23 cellular contexts compared by ENCODE assay signal in genomic region chr15:71052356-71052755, GRCh38.
DNase-seq lines count a peak whose midpoint lies in the region; ATAC-seq and TF ChIP-seq lines count a peak whose summit lies in the region.
"Had no signal": no experiment of that assay in that cellular context is flagged by ENCODE, and none has a peak within 500 bp of the region (broad histone marks: within the 10 kb centered on the region; RNA-seq: fewer than 3 reads in every experiment).

No MANE protein-coding gene starts in this region.

- no peaks in the 10 kb centered on the region for H3K4me1 Mint-ChIP-seq in activated CD4-positive, alpha-beta T cell treated with anti-CD3 and anti-CD28 coated beads, Interleukin-2, amount 10 ng/mL, durations not matched to agents 7 days and 5 days
- H3K4me1 Mint-ChIP-seq: naive thymus-derived CD8-positive, alpha-beta T cell; T-cell had no signal

- ATAC-seq in GM19455 (IDR thresholded peaks at IDR 0.05; ENCODE audit: unreplicated experiment): no peak
- ATAC-seq: GM12878; naive thymus-derived CD8-positive, alpha-beta T cell; pancreas; T-cell had no signal

- H3K27ac Mint-ChIP-seq in activated CD4-positive, alpha-beta T cell treated with anti-CD3 and anti-CD28 coated beads, Interleukin-2, amount 10 ng/mL, durations not matched to agents 7 days and 5 days: no peak overlapping the region
- H3K27ac Mint-ChIP-seq: naive thymus-derived CD8-positive, alpha-beta T cell; T-cell had no signal

- TF ChIP-seq CTCF in epithelial cell of esophagus (IDR thresholded peaks at IDR 0.05; ENCODE audit: insufficient read depth, low read depth, low read length, missing control alignments): no peak

- no peak overlapping the region for H3K4me3 ChIP-seq in epithelial cell of esophagus (ENCODE audit: low read length)
- H3K4me3 ChIP-seq: GM12878, heart right ventricle, pancreas, skin epidermis, uterus had no signal

- CTCF ChIA-PET in activated CD4-positive, alpha-beta T cell treated with anti-CD3 and anti-CD28 coated beads, Interleukin-2, amount 10 ng/mL, durations not matched to agents 7 days and 5 days (lab: Charles Lee): no interaction called here

- H3K36me3 Mint-ChIP-seq in activated CD4-positive, alpha-beta T cell treated with anti-CD3 and anti-CD28 coated beads, Interleukin-2, amount 10 ng/mL, durations not matched to agents 7 days and 5 days (ENCODE audit: low read depth): no peaks in the 10 kb centered on the region
- H3K36me3 Mint-ChIP-seq: naive thymus-derived CD8-positive, alpha-beta T cell; T-cell had no signal

- peaks cover 6% of the 10 kb centered on the region for H3K27me3 Mint-ChIP-seq in activated CD4-positive, alpha-beta T cell treated with anti-CD3 and anti-CD28 coated beads, Interleukin-2, amount 10 ng/mL, durations not matched to agents 7 days and 5 days

- peak; percentile 88 for DNase-seq in EH (ENCODE audit: low read depth)
- DNase-seq in NCI-H226: peak; percentile 97
- DNase-seq in epithelial cell of esophagus (ENCODE audit: low read depth): peak; percentile 97
- DNase-seq in kidney tubule cell (ENCODE audit: low spot score): peak; percentile 62
- no peak for DNase-seq in activated naive CD4-positive, alpha-beta T cell treated with Interleukin-2 at 50 U/mL for 16 hours
- DNase-seq in NCI-H510A (lab: John Stamatoyannopoulos, UW): no peak
- DNase-seq in activated CD4-positive, alpha-beta T cell treated with anti-CD3 and anti-CD28 coated beads, Interleukin-2, amount 10 ng/mL, durations not matched to agents 7 days and 5 days: no peak
- DNase-seq: activated naive CD4-positive, alpha-beta T cell; BE2C; cortex of kidney; islet precursor cell; mesendoderm; MM.1S; naive thymus-derived CD8-positive, alpha-beta T cell; NCI-H1694 treated with DMSO at 0.1 percent for 48 hours; pancreas; stimulated activated CD4-positive, alpha-beta T cell treated with anti-CD3 and anti-CD28 coated beads, Interleukin-4, amount 100 ng/mL, for 1 hour; T-cell; uterus had no signal

- POLR2A ChIA-PET in activated CD4-positive, alpha-beta T cell treated with anti-CD3 and anti-CD28 coated beads, Interleukin-2, amount 10 ng/mL, durations not matched to agents 7 days and 5 days (lab: Charles Lee): no interaction called here

- no peaks in the 10 kb centered on the region for H3K9me3 Mint-ChIP-seq in activated CD4-positive, alpha-beta T cell treated with anti-CD3 and anti-CD28 coated beads, Interleukin-2, amount 10 ng/mL, durations not matched to agents 7 days and 5 days
- H3K9me3 Mint-ChIP-seq: naive thymus-derived CD8-positive, alpha-beta T cell; T-cell had no signal

- no peak overlapping the region for H3K4me3 Mint-ChIP-seq in activated CD4-positive, alpha-beta T cell treated with anti-CD3 and anti-CD28 coated beads, Interleukin-2, amount 10 ng/mL, durations not matched to agents 7 days and 5 days
- H3K4me3 Mint-ChIP-seq: naive thymus-derived CD8-positive, alpha-beta T cell; T-cell had no signal

Comparison
In these comparisons a context has a peak if more than half of its experiments do, and no peak if none do; other contexts are left out.
1. DNase-seq: peak in EH (single experiment), NCI-H226 (single experiment), epithelial cell of esophagus (single experiment) and kidney tubule cell (single experiment); none in activated naive CD4-positive, alpha-beta T cell treated with Interleukin-2 at 50 U/mL for 16 hours (single experiment), NCI-H510A (single experiment) and activated CD4-positive, alpha-beta T cell treated with anti-CD3 and anti-CD28 coated beads, Interleukin-2, amount 10 ng/mL, durations not matched to agents 7 days and 5 days (single experiment).